23 cellular contexts compared by ENCODE assay signal in genomic region chr2:106580241-106580640, GRCh38.
"Had no signal": no experiment of that assay in that cellular context is flagged by ENCODE, and none has a peak within 500 bp of the region (broad histone marks: within the 10 kb centered on the region; RNA-seq: fewer than 3 reads in every experiment).

No MANE protein-coding gene starts in this region.

- H3K36me3 Mint-ChIP-seq: naive thymus-derived CD8-positive, alpha-beta T cell; neural progenitor cell; stimulated activated naive B cell treated with anti-CD40 and anti-IgM and Interleukin-4, amounts not matched to agents 10 μg/mL and 1 μg/mL and 100 μg/mL, for 72 hours had no signal

- H3K4me1 ChIP-seq: pancreas had no signal

- ATAC-seq: left colon; mucosa of descending colon; naive thymus-derived CD8-positive, alpha-beta T cell; pancreas; stimulated activated naive B cell treated with anti-CD40 and anti-IgM and Interleukin-4, amounts not matched to agents 10 μg/mL and 1 μg/mL and 100 μg/mL, for 72 hours; stimulated activated naive CD8-positive, alpha-beta T cell treated with anti-CD3 and anti-CD28 coated beads, Interleukin-15, amount 100 ng/mL, for 72 hours had no signal

- H3K4me3 ChIP-seq: coronary artery, heart left ventricle, mucosa of descending colon, neural progenitor cell, pancreas, prostate gland, right lobe of liver, spleen, testis, tibial nerve had no signal

- DNase-seq: effector CD4-positive, alpha-beta T cell; endodermal cell; erythroblast; foreskin melanocyte; heart left ventricle; hippocampal formation; left colon; mammary epithelial cell; mucosa of descending colon; naive thymus-derived CD8-positive, alpha-beta T cell; occipital lobe; pancreas; spleen; stimulated activated CD4-positive, alpha-beta T cell treated with anti-CD3 and anti-CD28 coated beads, Interleukin-2, amount 100 ng/mL, for 24 hours; stimulated activated CD4-positive, alpha-beta T cell treated with anti-CD3 and anti-CD28 coated beads, Interleukin-4, amount 100 ng/mL, for 4 hours; stimulated activated naive B cell treated with anti-CD40 and anti-IgM and Interleukin-4, amounts not matched to agents 10 μg/mL and 1 μg/mL and 100 μg/mL, for 72 hours; stimulated activated naive CD8-positive, alpha-beta T cell treated with anti-CD3 and anti-CD28 coated beads, Interleukin-15, amount 100 ng/mL, for 72 hours; testis had no signal

- H3K27ac Mint-ChIP-seq: endodermal cell; neural progenitor cell; stimulated activated naive B cell treated with anti-CD40 and anti-IgM and Interleukin-4, amounts not matched to agents 10 μg/mL and 1 μg/mL and 100 μg/mL, for 72 hours; stimulated activated naive CD8-positive, alpha-beta T cell treated with anti-CD3 and anti-CD28 coated beads, Interleukin-15, amount 100 ng/mL, for 72 hours had no signal

- H3K27ac ChIP-seq: coronary artery, neural progenitor cell, pancreas, prostate gland, spleen, testis, tibial nerve had no signal

- H3K27me3 ChIP-seq: right lobe of liver, testis had no signal

- H3K9me3 Mint-ChIP-seq: naive thymus-derived CD8-positive, alpha-beta T cell; stimulated activated naive B cell treated with anti-CD40 and anti-IgM and Interleukin-4, amounts not matched to agents 10 μg/mL and 1 μg/mL and 100 μg/mL, for 72 hours; stimulated activated naive CD8-positive, alpha-beta T cell treated with anti-CD3 and anti-CD28 coated beads, Interleukin-15, amount 100 ng/mL, for 72 hours had no signal

- H3K4me3 Mint-ChIP-seq: endodermal cell; neural progenitor cell; stimulated activated naive B cell treated with anti-CD40 and anti-IgM and Interleukin-4, amounts not matched to agents 10 μg/mL and 1 μg/mL and 100 μg/mL, for 72 hours; stimulated activated naive CD8-positive, alpha-beta T cell treated with anti-CD3 and anti-CD28 coated beads, Interleukin-15, amount 100 ng/mL, for 72 hours had no signal

- H3K36me3 ChIP-seq: heart left ventricle, neural progenitor cell, pancreas, prostate gland, right lobe of liver, spleen, tibial nerve had no signal

- H3K9me3 ChIP-seq: heart left ventricle, mucosa of descending colon, pancreas, prostate gland, right lobe of liver, testis, tibial nerve had no signal
